1 cellular context compared by ENCODE assay signal in the genomic region with DNA sequence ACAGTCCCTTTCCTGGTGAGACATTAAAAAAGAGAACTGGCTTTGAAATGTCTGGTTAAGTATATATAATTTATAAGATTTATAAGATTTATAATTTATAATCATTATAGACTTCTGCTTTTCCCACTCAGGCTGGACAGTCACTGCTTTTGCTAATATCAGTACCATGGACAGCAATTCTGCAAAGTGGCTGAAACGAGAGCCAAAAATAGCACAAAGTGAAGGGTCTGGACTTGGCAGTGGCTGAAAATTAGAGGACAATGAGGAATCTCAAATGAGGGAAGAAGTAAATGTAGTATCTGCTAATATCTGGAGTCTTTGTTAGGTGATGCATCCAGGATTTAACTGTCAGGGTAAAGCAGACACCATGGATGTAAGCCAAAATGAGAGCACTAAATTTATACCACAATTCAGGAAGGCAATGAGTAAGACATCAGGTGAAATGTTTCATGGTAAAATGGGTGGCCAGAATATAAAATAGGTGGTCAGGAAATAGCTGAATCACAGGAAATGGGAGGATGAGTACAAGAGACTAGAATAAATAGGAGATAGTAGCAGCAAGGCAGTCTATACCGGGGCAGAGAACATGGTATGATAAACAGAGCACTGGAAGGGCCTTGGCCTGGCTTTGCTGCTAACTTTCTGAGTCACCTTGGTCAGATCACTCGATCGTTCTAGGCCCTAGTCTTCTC.
TF ChIP-seq lines count a peak whose summit lies in the region.

No MANE protein-coding gene starts in this region.

TF ChIP-seq in K562, 482 proteins besides CTCF, POLR2A, EP300 and RAD21 (continued from another document):
- TF ChIP-seq, protein P1, sequence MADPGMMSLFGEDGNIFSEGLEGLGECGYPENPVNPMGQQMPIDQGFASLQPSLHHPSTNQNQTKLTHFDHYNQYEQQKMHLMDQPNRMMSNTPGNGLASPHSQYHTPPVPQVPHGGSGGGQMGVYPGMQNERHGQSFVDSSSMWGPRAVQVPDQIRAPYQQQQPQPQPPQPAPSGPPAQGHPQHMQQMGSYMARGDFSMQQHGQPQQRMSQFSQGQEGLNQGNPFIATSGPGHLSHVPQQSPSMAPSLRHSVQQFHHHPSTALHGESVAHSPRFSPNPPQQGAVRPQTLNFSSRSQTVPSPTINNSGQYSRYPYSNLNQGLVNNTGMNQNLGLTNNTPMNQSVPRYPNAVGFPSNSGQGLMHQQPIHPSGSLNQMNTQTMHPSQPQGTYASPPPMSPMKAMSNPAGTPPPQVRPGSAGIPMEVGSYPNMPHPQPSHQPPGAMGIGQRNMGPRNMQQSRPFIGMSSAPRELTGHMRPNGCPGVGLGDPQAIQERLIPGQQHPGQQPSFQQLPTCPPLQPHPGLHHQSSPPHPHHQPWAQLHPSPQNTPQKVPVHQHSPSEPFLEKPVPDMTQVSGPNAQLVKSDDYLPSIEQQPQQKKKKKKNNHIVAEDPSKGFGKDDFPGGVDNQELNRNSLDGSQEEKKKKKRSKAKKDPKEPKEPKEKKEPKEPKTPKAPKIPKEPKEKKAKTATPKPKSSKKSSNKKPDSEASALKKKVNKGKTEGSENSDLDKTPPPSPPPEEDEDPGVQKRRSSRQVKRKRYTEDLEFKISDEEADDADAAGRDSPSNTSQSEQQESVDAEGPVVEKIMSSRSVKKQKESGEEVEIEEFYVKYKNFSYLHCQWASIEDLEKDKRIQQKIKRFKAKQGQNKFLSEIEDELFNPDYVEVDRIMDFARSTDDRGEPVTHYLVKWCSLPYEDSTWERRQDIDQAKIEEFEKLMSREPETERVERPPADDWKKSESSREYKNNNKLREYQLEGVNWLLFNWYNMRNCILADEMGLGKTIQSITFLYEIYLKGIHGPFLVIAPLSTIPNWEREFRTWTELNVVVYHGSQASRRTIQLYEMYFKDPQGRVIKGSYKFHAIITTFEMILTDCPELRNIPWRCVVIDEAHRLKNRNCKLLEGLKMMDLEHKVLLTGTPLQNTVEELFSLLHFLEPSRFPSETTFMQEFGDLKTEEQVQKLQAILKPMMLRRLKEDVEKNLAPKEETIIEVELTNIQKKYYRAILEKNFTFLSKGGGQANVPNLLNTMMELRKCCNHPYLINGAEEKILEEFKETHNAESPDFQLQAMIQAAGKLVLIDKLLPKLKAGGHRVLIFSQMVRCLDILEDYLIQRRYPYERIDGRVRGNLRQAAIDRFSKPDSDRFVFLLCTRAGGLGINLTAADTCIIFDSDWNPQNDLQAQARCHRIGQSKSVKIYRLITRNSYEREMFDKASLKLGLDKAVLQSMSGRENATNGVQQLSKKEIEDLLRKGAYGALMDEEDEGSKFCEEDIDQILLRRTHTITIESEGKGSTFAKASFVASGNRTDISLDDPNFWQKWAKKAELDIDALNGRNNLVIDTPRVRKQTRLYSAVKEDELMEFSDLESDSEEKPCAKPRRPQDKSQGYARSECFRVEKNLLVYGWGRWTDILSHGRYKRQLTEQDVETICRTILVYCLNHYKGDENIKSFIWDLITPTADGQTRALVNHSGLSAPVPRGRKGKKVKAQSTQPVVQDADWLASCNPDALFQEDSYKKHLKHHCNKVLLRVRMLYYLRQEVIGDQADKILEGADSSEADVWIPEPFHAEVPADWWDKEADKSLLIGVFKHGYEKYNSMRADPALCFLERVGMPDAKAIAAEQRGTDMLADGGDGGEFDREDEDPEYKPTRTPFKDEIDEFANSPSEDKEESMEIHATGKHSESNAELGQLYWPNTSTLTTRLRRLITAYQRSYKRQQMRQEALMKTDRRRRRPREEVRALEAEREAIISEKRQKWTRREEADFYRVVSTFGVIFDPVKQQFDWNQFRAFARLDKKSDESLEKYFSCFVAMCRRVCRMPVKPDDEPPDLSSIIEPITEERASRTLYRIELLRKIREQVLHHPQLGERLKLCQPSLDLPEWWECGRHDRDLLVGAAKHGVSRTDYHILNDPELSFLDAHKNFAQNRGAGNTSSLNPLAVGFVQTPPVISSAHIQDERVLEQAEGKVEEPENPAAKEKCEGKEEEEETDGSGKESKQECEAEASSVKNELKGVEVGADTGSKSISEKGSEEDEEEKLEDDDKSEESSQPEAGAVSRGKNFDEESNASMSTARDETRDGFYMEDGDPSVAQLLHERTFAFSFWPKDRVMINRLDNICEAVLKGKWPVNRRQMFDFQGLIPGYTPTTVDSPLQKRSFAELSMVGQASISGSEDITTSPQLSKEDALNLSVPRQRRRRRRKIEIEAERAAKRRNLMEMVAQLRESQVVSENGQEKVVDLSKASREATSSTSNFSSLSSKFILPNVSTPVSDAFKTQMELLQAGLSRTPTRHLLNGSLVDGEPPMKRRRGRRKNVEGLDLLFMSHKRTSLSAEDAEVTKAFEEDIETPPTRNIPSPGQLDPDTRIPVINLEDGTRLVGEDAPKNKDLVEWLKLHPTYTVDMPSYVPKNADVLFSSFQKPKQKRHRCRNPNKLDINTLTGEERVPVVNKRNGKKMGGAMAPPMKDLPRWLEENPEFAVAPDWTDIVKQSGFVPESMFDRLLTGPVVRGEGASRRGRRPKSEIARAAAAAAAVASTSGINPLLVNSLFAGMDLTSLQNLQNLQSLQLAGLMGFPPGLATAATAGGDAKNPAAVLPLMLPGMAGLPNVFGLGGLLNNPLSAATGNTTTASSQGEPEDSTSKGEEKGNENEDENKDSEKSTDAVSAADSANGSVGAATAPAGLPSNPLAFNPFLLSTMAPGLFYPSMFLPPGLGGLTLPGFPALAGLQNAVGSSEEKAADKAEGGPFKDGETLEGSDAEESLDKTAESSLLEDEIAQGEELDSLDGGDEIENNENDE (IDR thresholded peaks at IDR 0.05; ENCODE audit: low read depth, low read length) = no peak
- TF ChIP-seq NCOA1 (IDR thresholded peaks at IDR 0.05; ENCODE audit: low read depth) (no peak), ZC3H4 (CRISPR knock-in tag; IDR thresholded peaks at IDR 0.05; ENCODE audit: borderline replicate concordance) (no peak), RB1 (IDR thresholded peaks at IDR 0.05; ENCODE audit: low read depth) (no peak), ZFP36 (IDR thresholded peaks at IDR 0.05; ENCODE audit: low read depth, low read length, partially characterized antibody) (no peak), MTF1 (CRISPR knock-in tag; IDR thresholded peaks at IDR 0.05; ENCODE audit: borderline replicate concordance) (no peak), SP1 (CRISPR knock-in tag; IDR thresholded peaks at IDR 0.05) (no peak), IFI16 (CRISPR knock-in tag; IDR thresholded peaks at IDR 0.05) (no peak), ZNF57 (CRISPR knock-in tag; IDR thresholded peaks at IDR 0.05) (no peak), ZNF239 (CRISPR knock-in tag; IDR thresholded peaks at IDR 0.05) (no peak), CREB1 (IDR thresholded peaks at IDR 0.05) (no peak), CREB1 (CRISPR knock-in tag; IDR thresholded peaks at IDR 0.05) (no peak), ZSCAN29 (IDR thresholded peaks at IDR 0.05) (no peak), KAT7 (CRISPR knock-in tag; IDR thresholded peaks at IDR 0.05; ENCODE audit: borderline replicate concordance) (no peak), BDP1 (IDR thresholded peaks at IDR 0.05; ENCODE audit: insufficient read depth, insufficient read length) (no peak), ZNF695 (CRISPR knock-in tag; IDR thresholded peaks at IDR 0.05) (no peak)
- TF ChIP-seq, protein P2, sequence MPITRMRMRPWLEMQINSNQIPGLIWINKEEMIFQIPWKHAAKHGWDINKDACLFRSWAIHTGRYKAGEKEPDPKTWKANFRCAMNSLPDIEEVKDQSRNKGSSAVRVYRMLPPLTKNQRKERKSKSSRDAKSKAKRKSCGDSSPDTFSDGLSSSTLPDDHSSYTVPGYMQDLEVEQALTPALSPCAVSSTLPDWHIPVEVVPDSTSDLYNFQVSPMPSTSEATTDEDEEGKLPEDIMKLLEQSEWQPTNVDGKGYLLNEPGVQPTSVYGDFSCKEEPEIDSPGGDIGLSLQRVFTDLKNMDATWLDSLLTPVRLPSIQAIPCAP (CRISPR knock-in tag; IDR thresholded peaks at IDR 0.05; ENCODE audit: borderline replicate concordance) = no peak
- TF ChIP-seq, protein P3, sequence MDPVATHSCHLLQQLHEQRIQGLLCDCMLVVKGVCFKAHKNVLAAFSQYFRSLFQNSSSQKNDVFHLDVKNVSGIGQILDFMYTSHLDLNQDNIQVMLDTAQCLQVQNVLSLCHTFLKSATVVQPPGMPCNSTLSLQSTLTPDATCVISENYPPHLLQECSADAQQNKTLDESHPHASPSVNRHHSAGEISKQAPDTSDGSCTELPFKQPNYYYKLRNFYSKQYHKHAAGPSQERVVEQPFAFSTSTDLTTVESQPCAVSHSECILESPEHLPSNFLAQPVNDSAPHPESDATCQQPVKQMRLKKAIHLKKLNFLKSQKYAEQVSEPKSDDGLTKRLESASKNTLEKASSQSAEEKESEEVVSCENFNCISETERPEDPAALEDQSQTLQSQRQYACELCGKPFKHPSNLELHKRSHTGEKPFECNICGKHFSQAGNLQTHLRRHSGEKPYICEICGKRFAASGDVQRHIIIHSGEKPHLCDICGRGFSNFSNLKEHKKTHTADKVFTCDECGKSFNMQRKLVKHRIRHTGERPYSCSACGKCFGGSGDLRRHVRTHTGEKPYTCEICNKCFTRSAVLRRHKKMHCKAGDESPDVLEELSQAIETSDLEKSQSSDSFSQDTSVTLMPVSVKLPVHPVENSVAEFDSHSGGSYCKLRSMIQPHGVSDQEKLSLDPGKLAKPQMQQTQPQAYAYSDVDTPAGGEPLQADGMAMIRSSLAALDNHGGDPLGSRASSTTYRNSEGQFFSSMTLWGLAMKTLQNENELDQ (CRISPR knock-in tag; IDR thresholded peaks at IDR 0.05; ENCODE audit: borderline replicate concordance) = no peak
TF ChIP-seq in K562: peak in this region for 9.
